8 cellular contexts compared by ENCODE assay signal in the genomic region with DNA sequence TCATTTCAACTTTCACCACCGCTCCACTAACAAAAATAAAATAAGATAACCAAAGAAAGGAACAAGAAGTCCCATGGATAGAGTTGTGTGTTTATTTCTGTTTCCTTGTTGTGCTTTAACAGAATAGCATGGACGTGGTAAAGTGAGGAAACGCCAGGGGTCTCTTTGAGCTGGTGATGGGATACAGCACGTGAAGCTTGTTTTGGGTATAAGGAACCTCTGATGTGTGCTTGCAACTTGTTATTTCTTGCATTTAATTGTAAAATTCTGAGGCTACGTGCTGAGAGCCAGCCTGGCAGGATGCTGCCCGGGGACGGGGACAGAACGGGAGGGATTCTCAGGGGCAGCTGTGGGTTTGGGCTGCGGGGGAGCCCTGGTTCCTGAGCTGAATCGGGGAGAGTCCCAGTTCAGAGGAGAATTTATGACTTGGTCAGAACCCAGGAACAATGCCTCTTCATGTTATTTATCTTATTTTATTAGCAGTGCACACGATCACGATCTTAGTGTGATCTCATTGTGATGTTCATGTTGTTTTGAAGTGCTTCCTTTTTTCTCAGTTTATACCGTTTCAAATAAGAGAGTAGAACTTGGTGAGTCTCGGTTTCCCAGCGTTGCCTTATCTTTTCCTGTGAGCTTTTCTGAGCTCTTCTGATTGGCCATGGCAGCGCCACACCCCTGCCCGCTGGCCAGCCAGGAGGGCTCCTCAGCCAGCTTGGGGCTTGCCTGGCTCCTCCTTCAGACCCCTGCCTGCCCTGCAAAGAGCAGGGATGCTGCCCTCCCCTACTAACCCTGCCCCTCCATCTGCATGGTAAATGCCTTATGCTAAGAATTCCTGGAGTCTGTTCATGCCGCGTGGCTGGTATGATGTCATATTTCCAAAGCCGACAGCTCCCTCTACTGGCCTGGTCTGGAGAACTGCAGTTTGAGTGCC.
DNase-seq lines count a peak whose midpoint lies in the region.

No MANE protein-coding gene starts in this region.

- H3K36me3 ChIP-seq in HAP-1 (replicated peaks) (no peaks in the 10 kb centered on the region), neuron (ENCODE audit: insufficient read depth, low read length) (no peaks in the 10 kb centered on the region)

- H2AFZ ChIP-seq in neuron (ENCODE audit: low read depth, low read length) = peak overlapping the region; percentile 71

- DNase-seq in GF-D8 (lab: John Stamatoyannopoulos, UW) (peak; percentile 92), HAP-1 (ENCODE audit: low spot score in 2 of 2) (peak; percentile 97), M059J (ENCODE audit: low read depth) (peak; percentile 97), SIG-M5 (lab: John Stamatoyannopoulos, UW) (peak; percentile 70), foreskin melanocyte (peak; percentile 95), stromal cell of bone marrow (ENCODE audit: low read depth) (peak; percentile 90)
- peak; percentile 70 for DNase-seq in activated gamma-delta T cell treated with anti-CD3 and anti-CD28 coated beads, Interleukin-2, amount 50 U/mL, for 16 hours (ENCODE audit: low read depth)

- peak overlapping the region; percentile 12 for H3K4me3 ChIP-seq in HAP-1
- peak overlapping the region; percentile 45 for H3K4me3 ChIP-seq in neuron (ENCODE audit: low read length)

- H3K4me1 ChIP-seq in HAP-1 (peaks cover 3% of the 10 kb centered on the region; the same call in 1 of the 2 replicates), neuron (ENCODE audit: insufficient read depth, low read length) (peaks cover 18% of the 10 kb centered on the region)

- in situ Hi-C loops in HAP-1 (cut with MboI; ENCODE audit: low sequenced_read_pairs) = loop anchor here (5.0 kb wide), 1 partner anchor 175 kb away; no protein-coding TSS in a partner anchor

- no peaks in the 10 kb centered on the region for H3K9me3 ChIP-seq in HAP-1
- H3K9me3 ChIP-seq in neuron (ENCODE audit: low read length) = no peaks in the 10 kb centered on the region

- H3K27me3 ChIP-seq in HAP-1 (ENCODE audit: low read depth) = no peaks in the 10 kb centered on the region
- no peaks in the 10 kb centered on the region for H3K27me3 ChIP-seq in neuron (ENCODE audit: insufficient read depth, low read length)

Comparison
In these comparisons a context has a peak if more than half of its experiments do, and no peak if none do; other contexts are left out.
1. Peak in every context shown above with its lines: DNase-seq and H3K4me3 ChIP-seq.